Comparison of ENCODE assay signal across 3 cellular contexts in genomic region chr4:16431871-16432270, GRCh38.
"Had no signal": no experiment of that assay in that cellular context is flagged by ENCODE, and none has a peak within 500 bp of the region (broad histone marks: within the 10 kb centered on the region; RNA-seq: fewer than 3 reads in every experiment).

No MANE protein-coding gene starts in this region.

- ATAC-seq: GM12878 had no signal

- H3K4me3 ChIP-seq: GM12878 had no signal

- DNase-seq: GDM1, GF-D8 had no signal
